Comparison of ENCODE assay signal across 8 cellular contexts in genomic region chr13:99086869-99087129, GRCh38.
DNase-seq lines count a peak whose midpoint lies in the region; ATAC-seq, FAIRE-seq and TF ChIP-seq lines count a peak whose summit lies in the region.

No MANE protein-coding gene starts in this region.

- H3K27me3 ChIP-seq in mononuclear cell (ENCODE audit: insufficient read depth, low read length) (peaks cover 72% of the 10 kb centered on the region), thoracic aorta (replicated peaks; ENCODE audit: insufficient read depth) (no peaks in the 10 kb centered on the region)

- CTCF ChIA-PET in T-cell (lab: Charles Lee), result interaction anchor here in 1 of 2 donors (0.6 kb wide), 1 partner anchor 33 kb away, joined by 3 read pairs; no protein-coding TSS in a partner anchor

- intact Hi-C loops in posterior vena cava (cut with DNase I), result no loop called here

- H3K9me3 Mint-ChIP-seq in T-cell, result no peaks in the 10 kb centered on the region

- POLR2A ChIA-PET in T-cell (lab: Charles Lee), result interaction anchor here in 1 of 2 donors (1.3 kb wide), 1 partner anchor 40 kb away, joined by 7 read pairs; no protein-coding TSS in a partner anchor

- peak overlapping the region in 1 of 2 donors; percentile 39 for H3K27ac Mint-ChIP-seq in T-cell

- H3K4me1 Mint-ChIP-seq in T-cell, result peaks cover 39 to 48% (median 43%) of the 10 kb centered on the region in 3 donors

- H3K4me1 ChIP-seq in mononuclear cell (ENCODE audit: insufficient read depth, low read length) (peaks cover 33% of the 10 kb centered on the region), thoracic aorta (ENCODE audit: control insufficient read depth in 1 of 2, low read depth in 2 of 2) (peaks cover 0 to 9% of the 10 kb centered on the region in 2 donors)

- no peaks in the 10 kb centered on the region for H3K36me3 ChIP-seq in thoracic aorta

- H3K27me3 Mint-ChIP-seq in T-cell, result no peaks in the 10 kb centered on the region

- no peak for TF ChIP-seq CTCF in choroid plexus epithelial cell (conservative IDR thresholded peaks at IDR 0.05; ENCODE audit: low read depth, low read length)
- no peak for TF ChIP-seq CTCF in thoracic aorta (IDR thresholded peaks at IDR 0.05)

- no peak for FAIRE-seq in GM19239 (lab: Jason Lieb, UNC)

- H3K36me3 Mint-ChIP-seq in T-cell, result no peaks in the 10 kb centered on the region

- H3K4me3 ChIP-seq in choroid plexus epithelial cell (ENCODE audit: low read depth, low read length) (peak overlapping the region; percentile 80), mononuclear cell (ENCODE audit: low read length) (peak overlapping the region; percentile 50), thoracic aorta (peak overlapping the region; percentile 94)

- ATAC-seq in HG03045 (IDR thresholded peaks at IDR 0.05; ENCODE audit: unreplicated experiment) (peak; percentile 12), T-cell (replicated peaks in 1 of 4) (peak; percentile 5 to 17 (median 10)), thoracic aorta (ENCODE audit: insufficient number of reproducible peaks, low FRiP score, low read depth) (no peak)

- DNase-seq in GM19239 (ENCODE audit: insufficient read length, low spot score), result peak; percentile 54
- DNase-seq in T-cell, result peak in 32 of 34 experiments; percentile 1 to 67 (median 34)
- peak; percentile 24 for DNase-seq in choroid plexus epithelial cell (ENCODE audit: low read depth)
- no peak for DNase-seq in thoracic aorta (ENCODE audit: low spot score)
- no peak for DNase-seq in epidermal melanocyte (ENCODE audit: insufficient read length, low spot score)
- DNase-seq in posterior vena cava (ENCODE audit: low spot score), result no peak

- peak overlapping the region; percentile 90 to 94 for H3K27ac ChIP-seq in thoracic aorta

- peak overlapping the region; percentile 94 to 99 (median 98) for H3K4me3 Mint-ChIP-seq in T-cell

- H3K9me3 ChIP-seq in mononuclear cell (ENCODE audit: low read depth, low read length), result no peaks in the 10 kb centered on the region
- no peaks in the 10 kb centered on the region for H3K9me3 ChIP-seq in thoracic aorta

Comparison
In these comparisons a context has a peak if more than half of its experiments do, and no peak if none do; other contexts are left out.
1. DNase-seq: peak in GM19239 (single experiment), T-cell (32 of 34) and choroid plexus epithelial cell (single experiment); none in thoracic aorta (single experiment), epidermal melanocyte (single experiment) and posterior vena cava (single experiment).
2. Peak in every context shown above with its lines, with median percentiles within 50 percentile points of each other: H3K4me3 ChIP-seq.